In the genomic region with DNA sequence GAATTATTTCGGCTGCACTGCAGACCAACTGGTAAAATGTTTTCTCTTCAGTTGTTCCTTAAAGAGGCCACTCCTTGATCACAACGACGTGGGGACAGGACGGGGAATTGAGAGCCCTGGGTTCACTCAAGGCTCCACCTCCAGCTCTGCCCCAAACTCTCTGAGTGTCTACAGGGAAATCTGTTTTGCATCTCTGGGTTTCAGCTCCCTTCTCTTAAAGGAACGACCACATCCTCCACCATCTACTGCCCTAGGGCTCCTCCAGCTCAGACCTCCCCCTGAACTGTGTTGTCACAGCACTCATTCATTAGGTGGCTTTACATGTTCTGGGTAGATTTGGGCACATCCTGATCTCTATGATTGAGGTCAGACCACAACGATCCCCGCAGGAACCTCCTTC, we compare ENCODE assay signal across 24 cellular contexts. TPM values are rescaled to one million over a fixed set of nuclear protein-coding genes. Genes with fewer than 3 reads are reported as not detected.
DNase-seq lines count a peak whose midpoint lies in the region; ATAC-seq, FAIRE-seq and TF ChIP-seq lines count a peak whose summit lies in the region.
"Had no signal": no experiment of that assay in that cellular context is flagged by ENCODE, and none has a peak within 500 bp of the region (broad histone marks: within the 10 kb centered on the region; RNA-seq: fewer than 3 reads in every experiment).

No MANE protein-coding gene starts in this region.

- H3K4me3 ChIP-seq in NB4 (ENCODE audit: low read depth, low read length) = no peak overlapping the region
- H3K4me3 ChIP-seq: gastroesophageal sphincter, Peyer's patch, stomach, upper lobe of left lung had no signal

- no peaks in the 10 kb centered on the region for H3K36me3 Mint-ChIP-seq in T-helper 2 cell treated with Interferon-gamma antibody and Interleukin-4, amounts not matched to agents 5 μg/mL and 100 μg/mL, for 36 hours (ENCODE audit: low read depth)
- H3K36me3 Mint-ChIP-seq: activated CD8-positive, alpha-beta memory T cell treated with anti-CD3 and anti-CD28 coated beads, Interleukin-2, amount 10 ng/mL, durations not matched to agents 7 days and 5 days; activated naive CD8-positive, alpha-beta T cell treated with anti-CD3 and anti-CD28 coated beads for 36 hours; IgD-negative memory B cell had no signal

- no peak for TF ChIP-seq CTCF in NB4 (IDR thresholded peaks at IDR 0.05; ENCODE audit: low read depth, low read length)

- FAIRE-seq in GM12892 (lab: Jason Lieb, UNC) = peak; percentile 48
- FAIRE-seq: small intestine had no signal

- ATAC-seq in GM21825 (IDR thresholded peaks at IDR 0.05; ENCODE audit: unreplicated experiment) = peak; percentile 40
- ATAC-seq: activated CD8-positive, alpha-beta memory T cell treated with anti-CD3 and anti-CD28 coated beads, Interleukin-2, amount 10 ng/mL, durations not matched to agents 7 days and 5 days; gastroesophageal sphincter had no signal

- H3K4me1 Mint-ChIP-seq in T-helper 2 cell treated with Interferon-gamma antibody and Interleukin-4, amounts not matched to agents 5 μg/mL and 100 μg/mL, for 36 hours (ENCODE audit: low read depth) = peaks cover 7% of the 10 kb centered on the region

- peak; percentile 56 for DNase-seq in GM12892 (ENCODE audit: insufficient read length)
- peak; percentile 27 for DNase-seq in NB4 (ENCODE audit: low read depth)
- peak; percentile 62 for DNase-seq in germinal center (ENCODE audit: low spot score)
- DNase-seq in pons (ENCODE audit: low spot score) = no peak
- DNase-seq in stimulated activated naive CD4-positive, alpha-beta T cell (lab: John Stamatoyannopoulos, UW) = no peak
- no peak for DNase-seq in T-helper 2 cell treated with Interferon-gamma antibody and Interleukin-4, amounts not matched to agents 5 μg/mL and 100 μg/mL, for 36 hours (ENCODE audit: low spot score)
- DNase-seq: activated CD8-positive, alpha-beta memory T cell treated with anti-CD3 and anti-CD28 coated beads, Interleukin-2, amount 10 ng/mL, durations not matched to agents 7 days and 5 days; activated naive CD8-positive, alpha-beta T cell treated with anti-CD3 and anti-CD28 coated beads for 36 hours; DMS79 treated with DMSO at 0.1 percent for 48 hours; effector CD4-positive, alpha-beta T cell; erythroblast; HFFc6; kidney glomerular epithelial cell; NCI-H187 treated with DMSO at 0.1 percent for 48 hours; NCI-H2227 treated with DMSO at 0.1 percent for 48 hours; Peyer's patch; SK-N-SH; small intestine; stimulated activated CD4-positive, alpha-beta T cell treated with anti-CD3 and anti-CD28 coated beads, Interleukin-4, amount 100 ng/mL, for 1 hour; stomach; upper lobe of left lung had no signal

- TF ChIP-seq POLR2A in GM12892 (IDR thresholded peaks at IDR 0.05; ENCODE audit: low read depth, low read length) (no peak), NB4 (IDR thresholded peaks at IDR 0.05; ENCODE audit: extremely low read depth, insufficient read length) (no peak)

- H3K9me3 Mint-ChIP-seq in T-helper 2 cell treated with Interferon-gamma antibody and Interleukin-4, amounts not matched to agents 5 μg/mL and 100 μg/mL, for 36 hours = no peaks in the 10 kb centered on the region
- H3K9me3 Mint-ChIP-seq: activated naive CD8-positive, alpha-beta T cell treated with anti-CD3 and anti-CD28 coated beads for 36 hours; HFFc6 had no signal

- no peak overlapping the region for H3K4me3 Mint-ChIP-seq in T-helper 2 cell treated with Interferon-gamma antibody and Interleukin-4, amounts not matched to agents 5 μg/mL and 100 μg/mL, for 36 hours
- H3K4me3 Mint-ChIP-seq: activated CD8-positive, alpha-beta memory T cell treated with anti-CD3 and anti-CD28 coated beads, Interleukin-2, amount 10 ng/mL, durations not matched to agents 7 days and 5 days; activated naive CD8-positive, alpha-beta T cell treated with anti-CD3 and anti-CD28 coated beads for 36 hours; HFFc6 had no signal

- H3K27me3 Mint-ChIP-seq in T-helper 2 cell treated with Interferon-gamma antibody and Interleukin-4, amounts not matched to agents 5 μg/mL and 100 μg/mL, for 36 hours (ENCODE audit: low read depth) = peaks cover 25% of the 10 kb centered on the region

- H3K27ac Mint-ChIP-seq in T-helper 2 cell treated with Interferon-gamma antibody and Interleukin-4, amounts not matched to agents 5 μg/mL and 100 μg/mL, for 36 hours = no peak overlapping the region
- H3K27ac Mint-ChIP-seq: activated CD8-positive, alpha-beta memory T cell treated with anti-CD3 and anti-CD28 coated beads, Interleukin-2, amount 10 ng/mL, durations not matched to agents 7 days and 5 days; activated naive CD8-positive, alpha-beta T cell treated with anti-CD3 and anti-CD28 coated beads for 36 hours; HFFc6 had no signal

RNA-seq across cellular contexts. Expression of gene PPFIA1, which starts 5.1 kb away (rescaled TPM):
- polyA plus RNA-seq in GM12892 (2012; ENCODE audit: missing spikeins) = 15.3 TPM

Comparison
In these comparisons a context has a peak if more than half of its experiments do, and no peak if none do; other contexts are left out.
1. DNase-seq: peak in GM12892 (single experiment), NB4 (single experiment) and germinal center (single experiment); none in pons (single experiment), stimulated activated naive CD4-positive, alpha-beta T cell (0 of 6) and T-helper 2 cell treated with Interferon-gamma antibody and Interleukin-4, amounts not matched to agents 5 μg/mL and 100 μg/mL, for 36 hours (single experiment).